Comparison of ENCODE assay signal across 13 cellular contexts in the genomic region with DNA sequence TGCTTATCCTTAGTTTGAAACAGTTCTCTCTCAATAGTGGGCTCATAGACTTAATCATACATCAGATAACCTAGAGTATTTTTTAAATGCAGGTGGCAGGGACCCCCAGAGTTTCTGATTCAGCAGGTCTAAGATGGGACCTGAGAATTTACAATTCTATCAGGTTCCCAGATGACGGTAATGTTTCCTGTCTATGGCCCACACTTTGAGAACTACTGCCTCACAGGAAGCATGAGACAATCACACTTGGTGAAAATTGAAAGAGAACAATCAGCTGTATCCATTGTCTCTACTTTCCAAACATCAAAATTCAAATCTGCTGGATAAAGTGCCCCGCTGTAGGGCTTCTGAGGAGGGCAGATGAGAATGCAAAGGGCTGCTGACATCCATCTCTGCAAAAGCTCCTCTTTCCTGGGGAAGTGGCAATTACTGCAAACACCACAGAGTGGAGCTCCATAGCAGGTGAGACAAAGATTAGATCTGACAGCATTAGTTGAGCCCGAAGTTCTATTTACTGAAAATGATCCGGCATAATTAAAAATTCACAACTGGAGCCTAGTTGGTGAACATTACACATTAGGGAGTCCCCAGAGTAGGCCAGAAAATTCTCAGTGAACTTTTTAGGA.
A peak's percentile ranks its signal among the peaks of the same experiment; 100 is the strongest.
DNase-seq lines count a peak whose midpoint lies in the region; ATAC-seq, FAIRE-seq and TF ChIP-seq lines count a peak whose summit lies in the region.
"Had no signal": no experiment of that assay in that cellular context is flagged by ENCODE, and none has a peak within 500 bp of the region (broad histone marks: within the 10 kb centered on the region; RNA-seq: fewer than 3 reads in every experiment).

No MANE protein-coding gene starts in this region.

- no peak overlapping the region for H3K27ac ChIP-seq in GM12878 (ENCODE audit: control insufficient read depth, insufficient read depth)
- H3K27ac ChIP-seq: heart right ventricle, uterus had no signal

- no peak for TF ChIP-seq POLR2A in GM12878 (IDR thresholded peaks at IDR 0.05; ENCODE audit: low read depth, low read length)

- CTCF ChIA-PET in GM12878 (lab: Yijun Ruan, JAX) = no interaction called here

- RAD21 ChIA-PET in GM12878 (lab: Charles Lee; ENCODE audit: unreplicated experiment) = interaction anchor here (0.7 kb wide), 1 partner anchor 269 kb away, joined by 3 read pairs; no protein-coding TSS in a partner anchor

- H3K79me2 ChIP-seq in GM12878 (ENCODE audit: control insufficient read depth, insufficient read depth, low read length) = no peaks in the 10 kb centered on the region

- H3K27me3 Mint-ChIP-seq in natural killer cell treated with Interleukin-12 subunit alpha and Interleukin-12 subunit beta and Interleukin-15 and Interleukin-18, amount 100 ng/mL, for 72 hours = peaks cover 0 to 11% of the 10 kb centered on the region in 2 donors
- H3K27me3 Mint-ChIP-seq in activated naive CD8-positive, alpha-beta T cell treated with anti-CD3 and anti-CD28 coated beads, Interleukin-2, amount 50 U/mL, for 24 hours = no peaks in the 10 kb centered on the region

- no peaks in the 10 kb centered on the region for H3K36me3 ChIP-seq in GM12878 (ENCODE audit: control insufficient read depth in 2 of 2, insufficient read depth in 2 of 2, low read length in 1 of 2)
- H3K36me3 ChIP-seq: heart right ventricle, uterus had no signal

- SMC1A ChIA-PET in GM12878 (lab: Charles Lee; ENCODE audit: uncharacterized antibody, unreplicated experiment) = no interaction called here

- H3K27ac Mint-ChIP-seq in natural killer cell treated with Interleukin-12 subunit alpha and Interleukin-12 subunit beta and Interleukin-15 and Interleukin-18, amount 100 ng/mL, for 72 hours = peak overlapping the region; percentile 92 to 96
- no peak overlapping the region for H3K27ac Mint-ChIP-seq in activated naive CD8-positive, alpha-beta T cell treated with anti-CD3 and anti-CD28 coated beads, Interleukin-2, amount 50 U/mL, for 24 hours

- no peak for TF ChIP-seq EP300 in GM12878 (IDR thresholded peaks at IDR 0.05; ENCODE audit: borderline replicate concordance in 1 of 2, control insufficient read depth in 1 of 2, low read depth in 2 of 2, low read length in 2 of 2)

- no peak overlapping the region for H2AFZ ChIP-seq in GM12878 (ENCODE audit: control insufficient read depth, low read depth, low read length)

- no peaks in the 10 kb centered on the region for H4K20me1 ChIP-seq in GM12878 (ENCODE audit: control insufficient read depth, insufficient read depth)

- H3K4me3 ChIP-seq in GM12878 = no peak overlapping the region
- H3K4me3 ChIP-seq: heart right ventricle, uterus had no signal

- no peaks in the 10 kb centered on the region; a peak in 1 of 4 replicates for H3K27me3 ChIP-seq in GM12878 (replicated peaks in 1 of 2; ENCODE audit: control insufficient read depth in 2 of 2, insufficient read depth in 2 of 2, low read length in 1 of 2)
- H3K27me3 ChIP-seq: uterus had no signal

- H3K4me3 Mint-ChIP-seq in natural killer cell treated with Interleukin-12 subunit alpha and Interleukin-12 subunit beta and Interleukin-15 and Interleukin-18, amount 100 ng/mL, for 72 hours = peak overlapping the region; percentile 77
- no peak overlapping the region for H3K4me3 Mint-ChIP-seq in activated naive CD8-positive, alpha-beta T cell treated with anti-CD3 and anti-CD28 coated beads, Interleukin-2, amount 50 U/mL, for 24 hours

- DNase-seq in GM18507 (ENCODE audit: extremely low spot score, insufficient read length, low read depth) (no peak), GM12878 (ENCODE audit: low read depth, low spot score) (no peak), RPMI8226 (no peak), left lobe of liver (ENCODE audit: low spot score) (no peak)
- no peak for DNase-seq in natural killer cell treated with Interleukin-12 subunit alpha and Interleukin-12 subunit beta and Interleukin-15 and Interleukin-18, amount 100 ng/mL, for 72 hours (ENCODE audit: low spot score)
- no peak for DNase-seq in activated naive CD8-positive, alpha-beta T cell treated with anti-CD3 and anti-CD28 coated beads, Interleukin-2, amount 50 U/mL, for 24 hours
- DNase-seq: activated CD4-positive, alpha-beta T cell treated with anti-CD3 and anti-CD28 coated beads, Interleukin-2, amount 50 U/mL, for 48 hours; heart right ventricle; KBM-7; midbrain; NCI-H524 treated with DMSO at 0.1 percent for 48 hours; uterus had no signal

- TF ChIP-seq CTCF in GM12878 (IDR thresholded peaks at IDR 0.05 in 2 of 3, conservative IDR thresholded peaks at IDR 0.05 in 1 of 3; ENCODE audit: control insufficient read depth in 2 of 3, extremely low read depth in 1 of 3, insufficient read depth in 1 of 3, low read depth in 3 of 3, low read length in 3 of 3) = 0 out of 6 replicates have a peak, but pooled peaks of 1 of the 3 experiments have one; percentile 12

- H3K4me1 ChIP-seq in GM12878 (ENCODE audit: control insufficient read depth, insufficient read depth, low read length) = no peaks in the 10 kb centered on the region
- H3K4me1 ChIP-seq: heart right ventricle, uterus had no signal

- 29% methylated on average over 4 of the region's 4 CpGs for WGBS in GM12878 (ENCODE audit: insufficient coverage, insufficient replicate concordance, low lambda C conversion rate, missing lambda C conversion rate)

- no peak overlapping the region for H3K4me2 ChIP-seq in GM12878 (ENCODE audit: control insufficient read depth, insufficient read depth)

- 0 out of 2 replicates have a peak, but pooled peaks have one; percentile 22 for TF ChIP-seq RAD21 in GM12878 (IDR thresholded peaks at IDR 0.05; ENCODE audit: insufficient read depth, low read depth, low read length)

- H3K9me3 Mint-ChIP-seq in natural killer cell treated with Interleukin-12 subunit alpha and Interleukin-12 subunit beta and Interleukin-15 and Interleukin-18, amount 100 ng/mL, for 72 hours = no peaks in the 10 kb centered on the region
- H3K9me3 Mint-ChIP-seq in activated naive CD8-positive, alpha-beta T cell treated with anti-CD3 and anti-CD28 coated beads, Interleukin-2, amount 50 U/mL, for 24 hours = peaks cover 9% of the 10 kb centered on the region

- peak; percentile 69 for FAIRE-seq in GM18507 (lab: Jason Lieb, UNC)
- FAIRE-seq in GM12878 (lab: Jason Lieb, UNC) = no peak

- no peak overlapping the region for H3K9ac ChIP-seq in GM12878 (ENCODE audit: control insufficient read depth, insufficient read depth, low read length)

- H3K4me1 Mint-ChIP-seq in natural killer cell treated with Interleukin-12 subunit alpha and Interleukin-12 subunit beta and Interleukin-15 and Interleukin-18, amount 100 ng/mL, for 72 hours (ENCODE audit: low read depth in 2 of 2) = peaks cover 30 to 39% of the 10 kb centered on the region in 2 donors
- peaks cover 4% of the 10 kb centered on the region for H3K4me1 Mint-ChIP-seq in activated naive CD8-positive, alpha-beta T cell treated with anti-CD3 and anti-CD28 coated beads, Interleukin-2, amount 50 U/mL, for 24 hours

- ATAC-seq in HG03159 (IDR thresholded peaks at IDR 0.05; ENCODE audit: unreplicated experiment) = peak; percentile 18
- ATAC-seq in GM12878 = peak; percentile 51
- ATAC-seq in natural killer cell treated with Interleukin-12 subunit alpha and Interleukin-12 subunit beta and Interleukin-15 and Interleukin-18, amount 100 ng/mL, for 72 hours = peak; percentile 59 to 64
- ATAC-seq in activated naive CD8-positive, alpha-beta T cell treated with anti-CD3 and anti-CD28 coated beads, Interleukin-2, amount 50 U/mL, for 24 hours = no peak
- ATAC-seq in left lobe of liver = no peak
- ATAC-seq: heart right ventricle had no signal

- intact Hi-C loops in GM12878 (cut with micrococcal nuclease; ENCODE audit: unreplicated experiment) = no loop called here

- POLR2A ChIA-PET in GM12878 (lab: Charles Lee) = no interaction called here

- in situ Hi-C loops in GM12878 (cut with MboI) = no loop called here

- H3K9me3 ChIP-seq in GM12878 (replicated peaks; ENCODE audit: control insufficient read depth, insufficient read depth, low read length) = no peaks in the 10 kb centered on the region; the same call in 2 of the 3 replicates
- H3K9me3 ChIP-seq: uterus had no signal

- H3K36me3 Mint-ChIP-seq in natural killer cell treated with Interleukin-12 subunit alpha and Interleukin-12 subunit beta and Interleukin-15 and Interleukin-18, amount 100 ng/mL, for 72 hours = peaks cover 18% of the 10 kb centered on the region
- H3K36me3 Mint-ChIP-seq in activated naive CD8-positive, alpha-beta T cell treated with anti-CD3 and anti-CD28 coated beads, Interleukin-2, amount 50 U/mL, for 24 hours (ENCODE audit: low read depth) = no peaks in the 10 kb centered on the region

- BruUV-seq in GM12878 (replicated peaks; lab: Mats Ljungman, UMichigan) = no TSS peak

TF ChIP-seq in GM12878, 131 proteins besides CTCF, POLR2A, EP300 and RAD21:
- TF ChIP-seq CHD1 (IDR thresholded peaks at IDR 0.05; ENCODE audit: low read depth, low read length) = no peak
- no peak for TF ChIP-seq CHD2 (IDR thresholded peaks at IDR 0.05; ENCODE audit: borderline replicate concordance, low read depth, low read length)
- TF ChIP-seq, protein P1, sequence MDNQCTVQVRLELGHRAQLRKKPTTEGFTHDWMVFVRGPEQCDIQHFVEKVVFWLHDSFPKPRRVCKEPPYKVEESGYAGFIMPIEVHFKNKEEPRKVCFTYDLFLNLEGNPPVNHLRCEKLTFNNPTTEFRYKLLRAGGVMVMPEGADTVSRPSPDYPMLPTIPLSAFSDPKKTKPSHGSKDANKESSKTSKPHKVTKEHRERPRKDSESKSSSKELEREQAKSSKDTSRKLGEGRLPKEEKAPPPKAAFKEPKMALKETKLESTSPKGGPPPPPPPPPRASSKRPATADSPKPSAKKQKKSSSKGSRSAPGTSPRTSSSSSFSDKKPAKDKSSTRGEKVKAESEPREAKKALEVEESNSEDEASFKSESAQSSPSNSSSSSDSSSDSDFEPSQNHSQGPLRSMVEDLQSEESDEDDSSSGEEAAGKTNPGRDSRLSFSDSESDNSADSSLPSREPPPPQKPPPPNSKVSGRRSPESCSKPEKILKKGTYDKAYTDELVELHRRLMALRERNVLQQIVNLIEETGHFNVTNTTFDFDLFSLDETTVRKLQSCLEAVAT (IDR thresholded peaks at IDR 0.05) = no peak
- no peak for TF ChIP-seq BRCA1 (IDR thresholded peaks at IDR 0.05; ENCODE audit: low read depth, low read length)
- TF ChIP-seq MEF2A (IDR thresholded peaks at IDR 0.05; ENCODE audit: insufficient read depth, low read depth, low read length) = no peak
- no peak for TF ChIP-seq ATF7 (IDR thresholded peaks at IDR 0.05; ENCODE audit: low read depth)
- no peak for TF ChIP-seq FOXM1 (IDR thresholded peaks at IDR 0.05; ENCODE audit: low read depth, low read length)
- no peak for TF ChIP-seq ZZZ3 (IDR thresholded peaks at IDR 0.05; ENCODE audit: control insufficient read depth, insufficient read length, low read depth)
- TF ChIP-seq BCL11A (IDR thresholded peaks at IDR 0.05; ENCODE audit: low read depth, low read length) = no peak
- no peak for TF ChIP-seq NFIC (IDR thresholded peaks at IDR 0.05; ENCODE audit: low read depth, low read length)
- no peak for TF ChIP-seq ESRRA (IDR thresholded peaks at IDR 0.05; ENCODE audit: low read length)

Comparison
In these comparisons a context has a peak if more than half of its experiments do, and no peak if none do; other contexts are left out.
1. ATAC-seq: peak in HG03159 (single experiment), GM12878 (single experiment) and natural killer cell treated with Interleukin-12 subunit alpha and Interleukin-12 subunit beta and Interleukin-15 and Interleukin-18, amount 100 ng/mL, for 72 hours (2 of 2); none in activated naive CD8-positive, alpha-beta T cell treated with anti-CD3 and anti-CD28 coated beads, Interleukin-2, amount 50 U/mL, for 24 hours (single experiment) and left lobe of liver (single experiment).